Comparison of ENCODE assay signal across 13 cellular contexts in the genomic region with DNA sequence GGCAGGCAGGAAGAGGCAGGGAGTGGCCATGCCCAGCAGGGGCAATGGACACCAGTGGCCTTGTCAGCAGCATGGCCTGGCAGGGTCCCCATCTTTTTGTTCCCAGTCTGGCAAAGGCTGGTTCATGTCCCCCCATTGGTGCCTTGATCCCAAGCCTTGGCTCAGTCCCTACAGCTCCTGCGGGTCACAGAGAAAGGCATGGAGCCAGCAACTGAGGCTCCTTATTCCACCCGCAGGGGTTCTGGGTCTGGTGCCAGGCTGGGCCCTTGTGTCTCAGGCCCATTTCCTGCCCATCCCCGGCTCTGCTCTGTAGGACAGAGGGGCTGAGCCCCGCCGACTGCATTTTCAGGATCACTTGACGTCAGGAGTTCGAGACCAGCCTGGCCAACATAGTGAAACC. TPM values are rescaled to one million over a fixed set of nuclear protein-coding genes. Genes with fewer than 3 reads are reported as not detected.
A peak's percentile ranks its signal among the peaks of the same experiment; 100 is the strongest.
DNase-seq lines count a peak whose midpoint lies in the region; TF ChIP-seq lines count a peak whose summit lies in the region.
"Had no signal": no experiment of that assay in that cellular context is flagged by ENCODE, and none has a peak within 500 bp of the region (broad histone marks: within the 10 kb centered on the region; RNA-seq: fewer than 3 reads in every experiment).

No MANE protein-coding gene starts in this region.

- no peaks in the 10 kb centered on the region for H3K27me3 ChIP-seq in CD4-positive, alpha-beta memory T cell (ENCODE audit: insufficient read depth, low read length)
- no peaks in the 10 kb centered on the region for H3K27me3 ChIP-seq in HL-60 (ENCODE audit: insufficient read depth, poor library complexity, severe bottlenecking)
- H3K27me3 ChIP-seq: SJCRH30 had no signal

- no peak overlapping the region for H3K4me3 ChIP-seq in CD4-positive, alpha-beta memory T cell (ENCODE audit: low read length in 2 of 2)
- no peak overlapping the region for H3K4me3 ChIP-seq in HL-60 (replicated peaks; ENCODE audit: insufficient read depth, low read length)
- H3K4me3 ChIP-seq: SJCRH30 had no signal

- POLR2A ChIA-PET in CD4-positive, alpha-beta memory T cell (lab: Charles Lee; ENCODE audit: partially characterized antibody) = interaction anchor here (0.6 to 18.2 kb wide), 10 partner anchors 8 to 184 kb away, joined by 3 to 412 read pairs (median 6); a partner anchor contains a TSS

- intact Hi-C loops in CD4-positive, alpha-beta memory T cell (cut with micrococcal nuclease) = no loop called here
- intact Hi-C loops in posterior vena cava (cut with DNase I) = no loop called here

- peaks cover 99% of the 10 kb centered on the region for H3K4me1 ChIP-seq in CD4-positive, alpha-beta memory T cell (ENCODE audit: insufficient read depth, low read length)
- H3K4me1 ChIP-seq: SJCRH30 had no signal

- peaks cover 10% of the 10 kb centered on the region for H3K36me3 ChIP-seq in CD4-positive, alpha-beta memory T cell (ENCODE audit: insufficient read depth, low read length)
- H3K36me3 ChIP-seq: SJCRH30 had no signal

- peaks cover 48 to 50% of the 10 kb centered on the region in 2 donors for H3K36me3 Mint-ChIP-seq in CD4-positive, alpha-beta memory T cell
- H3K36me3 Mint-ChIP-seq in activated naive CD8-positive, alpha-beta T cell treated with anti-CD3 and anti-CD28 coated beads for 36 hours = peaks cover 60% of the 10 kb centered on the region

- H3K27ac Mint-ChIP-seq in CD4-positive, alpha-beta memory T cell = peak overlapping the region; percentile 91 to 98 (median 96)
- peak overlapping the region; percentile 82 for H3K27ac Mint-ChIP-seq in activated naive CD8-positive, alpha-beta T cell treated with anti-CD3 and anti-CD28 coated beads for 36 hours

- no peak for DNase-seq in CD4-positive, alpha-beta memory T cell
- DNase-seq in HL-60 (ENCODE audit: low read depth in 1 of 2, low spot score in 1 of 2) (no peak), posterior vena cava (ENCODE audit: low spot score) (peak; percentile 43), NCI-H1417 (lab: John Stamatoyannopoulos, UW) (no peak), GOT3 (lab: John Stamatoyannopoulos, UW) (no peak), RKO (ENCODE audit: low spot score) (no peak)
- no peak for DNase-seq in activated naive CD8-positive, alpha-beta T cell treated with anti-CD3 and anti-CD28 coated beads for 36 hours
- DNase-seq: central memory CD4-positive, alpha-beta T cell; mesendoderm; NCI-H1417 treated with DMSO at 0.1 percent for 48 hours; NCI-H2227 treated with DMSO at 0.1 percent for 48 hours; SJCRH30; stimulated activated naive CD8-positive, alpha-beta T cell treated with anti-CD3 and anti-CD28 coated beads, Interleukin-15, Interleukin-2, amounts not matched to agents 100 U/mL and 50 U/mL, for 24 hours had no signal

- TF ChIP-seq CTCF in HL-60 (IDR thresholded peaks at IDR 0.05; ENCODE audit: insufficient read depth, low read length) = no peak

- peak overlapping the region in 4 of 8 donors; percentile 27 to 91 (median 74) for H3K4me3 Mint-ChIP-seq in CD4-positive, alpha-beta memory T cell
- no peak overlapping the region for H3K4me3 Mint-ChIP-seq in activated naive CD8-positive, alpha-beta T cell treated with anti-CD3 and anti-CD28 coated beads for 36 hours

- CTCF ChIA-PET in CD4-positive, alpha-beta memory T cell (lab: Charles Lee; ENCODE audit: partially characterized antibody) = interaction anchor here (0.9 to 4.1 kb wide), 4 partner anchors 9 to 151 kb away, joined by 3 to 43 read pairs (median 12); a partner anchor contains a TSS

- no peaks in the 10 kb centered on the region for H3K9me3 Mint-ChIP-seq in CD4-positive, alpha-beta memory T cell
- H3K9me3 Mint-ChIP-seq in activated naive CD8-positive, alpha-beta T cell treated with anti-CD3 and anti-CD28 coated beads for 36 hours = no peaks in the 10 kb centered on the region

- H3K27me3 Mint-ChIP-seq in CD4-positive, alpha-beta memory T cell = no peaks in the 10 kb centered on the region
- H3K27me3 Mint-ChIP-seq in activated naive CD8-positive, alpha-beta T cell treated with anti-CD3 and anti-CD28 coated beads for 36 hours = no peaks in the 10 kb centered on the region

- no peaks in the 10 kb centered on the region for H3K9me3 ChIP-seq in CD4-positive, alpha-beta memory T cell (ENCODE audit: control insufficient read depth in 1 of 2, low read length in 2 of 2)

- peaks cover 62 to 99% (median 82%) of the 10 kb centered on the region in 4 donors for H3K4me1 Mint-ChIP-seq in CD4-positive, alpha-beta memory T cell
- H3K4me1 Mint-ChIP-seq in activated naive CD8-positive, alpha-beta T cell treated with anti-CD3 and anti-CD28 coated beads for 36 hours = peaks cover 82% of the 10 kb centered on the region

- peak overlapping the region; percentile 44 for H3K27ac ChIP-seq in CD4-positive, alpha-beta memory T cell (ENCODE audit: low read depth, low read length)
- peak overlapping the region; percentile 79 for H3K27ac ChIP-seq in HL-60 (replicated peaks)
- H3K27ac ChIP-seq: SJCRH30 had no signal

RNA-seq across cellular contexts. Expression of a gene that starts 14.0 kb away (rescaled TPM):
- total RNA-seq in CD4-positive, alpha-beta memory T cell = 10 to 100 TPM; 86.1 to 86.2 TPM
- polyA plus RNA-seq in CD4-positive, alpha-beta memory T cell = 10 to 100 TPM; 41.4 to 84.7 TPM
- total RNA-seq in activated naive CD8-positive, alpha-beta T cell treated with anti-CD3 and anti-CD28 coated beads for 36 hours = 10 to 100 TPM; 45.2 to 47.4 TPM
- total RNA-seq in posterior vena cava = 10 to 100 TPM in 1 of 2 donors, 1 to 10 TPM in 1; 4.9 to 11.8 TPM

RNA-seq across cellular contexts. Expression of a gene that starts 48.5 kb away (rescaled TPM):
- 10 to 100 TPM; 22.1 to 23.2 TPM for total RNA-seq in CD4-positive, alpha-beta memory T cell
- 10 to 100 TPM; 34.6 to 55.3 TPM for polyA plus RNA-seq in CD4-positive, alpha-beta memory T cell
- 10 to 100 TPM; 46.1 to 47.4 TPM for total RNA-seq in activated naive CD8-positive, alpha-beta T cell treated with anti-CD3 and anti-CD28 coated beads for 36 hours
- total RNA-seq in posterior vena cava = 10 to 100 TPM; 25.5 to 31.9 TPM
